Comparison of ENCODE assay signal across 8 cellular contexts in the genomic region with DNA sequence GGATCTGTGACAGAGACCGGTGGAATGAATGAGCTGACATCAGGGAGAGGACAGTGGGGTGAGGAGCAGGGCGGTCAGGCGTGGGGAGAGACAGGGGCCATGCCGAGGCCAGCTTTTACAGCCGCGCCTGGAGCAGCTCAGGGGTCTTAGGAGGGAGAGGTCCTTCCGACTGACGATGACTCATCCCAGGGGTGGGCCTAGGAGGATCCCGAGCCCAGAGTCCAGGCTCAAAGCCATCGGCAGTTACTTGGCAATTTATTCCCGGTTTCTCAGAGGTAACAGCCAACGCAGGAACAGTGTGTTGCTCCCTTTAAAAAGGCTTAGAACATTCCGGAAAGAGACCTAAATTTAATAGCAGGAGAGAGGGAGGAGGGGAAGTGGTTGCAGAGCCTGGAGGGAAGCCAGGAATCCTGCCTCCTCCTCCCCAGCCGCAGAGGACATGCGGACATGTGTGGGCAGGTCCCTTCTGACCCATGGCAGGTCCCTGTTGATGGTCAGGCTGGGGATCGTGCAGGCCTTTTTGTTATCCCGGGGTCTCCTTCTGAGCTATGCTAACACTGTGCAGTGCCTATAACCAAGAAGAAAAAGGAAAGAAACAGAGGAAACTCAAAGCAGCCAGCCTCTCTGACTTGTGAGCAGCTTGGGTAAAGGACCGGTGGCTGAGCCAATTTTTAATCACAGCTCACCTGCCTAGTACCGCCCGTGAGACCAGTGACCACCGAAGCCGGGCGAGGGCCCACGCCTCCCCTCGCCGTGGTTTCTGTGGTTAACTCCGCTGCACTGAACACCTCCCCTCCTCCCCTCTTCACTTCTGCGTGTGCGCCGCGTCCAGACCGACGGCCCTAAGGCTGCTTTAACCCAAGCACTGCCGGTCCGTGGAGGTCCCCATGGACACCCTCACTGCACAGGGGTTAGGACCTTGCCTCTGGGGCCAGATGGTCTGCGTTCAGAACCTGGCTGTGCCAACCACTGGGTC.
DNase-seq lines count a peak whose midpoint lies in the region; ATAC-seq and TF ChIP-seq lines count a peak whose summit lies in the region.

No MANE protein-coding gene starts in this region.

- WGBS in smooth muscle cell (ENCODE audit: low lambda C conversion rate): 57% methylated on average over 36 of the region's 36 CpGs

- no peak overlapping the region for H3K27ac ChIP-seq in SU-DHL-6 (ENCODE audit: low read depth, low read length)
- H3K27ac ChIP-seq in smooth muscle cell (ENCODE audit: low read depth): peak overlapping the region; percentile 47

- no peaks in the 10 kb centered on the region for H3K4me1 ChIP-seq in smooth muscle cell (ENCODE audit: low read depth)

- TF ChIP-seq CTCF in SU-DHL-6 (IDR thresholded peaks at IDR 0.05; ENCODE audit: insufficient read depth, low read length, poor library complexity, severe bottlenecking) (no peak), smooth muscle cell (IDR thresholded peaks at IDR 0.05; ENCODE audit: borderline replicate concordance, insufficient read depth, poor library complexity, severe bottlenecking) (no peak)

- no peaks in the 10 kb centered on the region for H3K9me2 ChIP-seq in SU-DHL-6 (replicated peaks; ENCODE audit: insufficient read depth, low read length)

- H3K9me3 ChIP-seq in SU-DHL-6 (ENCODE audit: insufficient read depth, low read length) (no peaks in the 10 kb centered on the region), smooth muscle cell (replicated peaks; ENCODE audit: low read depth) (no peaks in the 10 kb centered on the region)

- H3K36me3 ChIP-seq in SU-DHL-6 (ENCODE audit: low read length): no peaks in the 10 kb centered on the region
- H3K36me3 ChIP-seq in smooth muscle cell (ENCODE audit: low read depth): no peaks in the 10 kb centered on the region

- peak; percentile 33 for ATAC-seq in HG02610 (IDR thresholded peaks at IDR 0.05; ENCODE audit: unreplicated experiment)
- no peak for ATAC-seq in SK-N-SH treated with all-trans-retinoic acid at 6 μM for 48 hours

- H3F3A ChIP-seq in SU-DHL-6 (ENCODE audit: insufficient read depth) (0 out of 2 replicates have a peak, but pooled peaks cover 8% of the 10 kb centered on the region), smooth muscle cell (ENCODE audit: low read depth) (no peaks in the 10 kb centered on the region)

- H3K79me2 ChIP-seq in SU-DHL-6 (ENCODE audit: insufficient read depth, low read length) (no peaks in the 10 kb centered on the region), smooth muscle cell (ENCODE audit: low read depth) (no peaks in the 10 kb centered on the region)

- H3K9ac ChIP-seq in SU-DHL-6 (ENCODE audit: low read length) (peak overlapping the region; percentile 10; the same call in 1 of the 2 replicates), smooth muscle cell (ENCODE audit: low read depth) (no peak overlapping the region)

- H2AFZ ChIP-seq in SU-DHL-6 (ENCODE audit: low read depth, low read length, severe bottlenecking) (no peak overlapping the region), smooth muscle cell (ENCODE audit: low read depth) (peak overlapping the region; percentile 12)

- DNase-seq in activated CD4-positive, alpha-beta T cell treated with anti-CD3 and anti-CD28 coated beads, Interleukin-2, amount 50 U/mL, for 48 hours: peak; percentile 12 to 19
- no peak for DNase-seq in activated CD4-positive, alpha-beta T cell treated with anti-CD3 and anti-CD28 coated beads, Interleukin-2, amount 50 U/mL, for 4 hours
- DNase-seq in germinal center (ENCODE audit: low spot score) (peak; percentile 44), smooth muscle cell (lab: John Stamatoyannopoulos, UW; ENCODE audit: unreplicated experiment) (no peak), foreskin melanocyte (no peak)

- H3K27me3 ChIP-seq in SU-DHL-6 (ENCODE audit: low read length): no peaks in the 10 kb centered on the region
- no peaks in the 10 kb centered on the region for H3K27me3 ChIP-seq in smooth muscle cell (ENCODE audit: low read depth)

- no peaks in the 10 kb centered on the region for H4K20me1 ChIP-seq in SU-DHL-6 (ENCODE audit: low read depth, low read length)
- H4K20me1 ChIP-seq in smooth muscle cell (ENCODE audit: low read depth): no peaks in the 10 kb centered on the region

- no peak overlapping the region for H3K4me3 ChIP-seq in SU-DHL-6 (ENCODE audit: insufficient read depth, low read length, poor library complexity, severe bottlenecking)
- H3K4me3 ChIP-seq in smooth muscle cell: no peak overlapping the region

- H3K4me2 ChIP-seq in SU-DHL-6 (ENCODE audit: low read depth, low read length, poor library complexity, severe bottlenecking): peak overlapping the region; percentile 34
- H3K4me2 ChIP-seq in smooth muscle cell: peak overlapping the region; percentile 4

TF ChIP-seq in SK-N-SH treated with all-trans-retinoic acid at 6 μM for 48 hours, 23 proteins besides CTCF, POLR2A, EP300 and RAD21:
- TF ChIP-seq, protein P1, sequence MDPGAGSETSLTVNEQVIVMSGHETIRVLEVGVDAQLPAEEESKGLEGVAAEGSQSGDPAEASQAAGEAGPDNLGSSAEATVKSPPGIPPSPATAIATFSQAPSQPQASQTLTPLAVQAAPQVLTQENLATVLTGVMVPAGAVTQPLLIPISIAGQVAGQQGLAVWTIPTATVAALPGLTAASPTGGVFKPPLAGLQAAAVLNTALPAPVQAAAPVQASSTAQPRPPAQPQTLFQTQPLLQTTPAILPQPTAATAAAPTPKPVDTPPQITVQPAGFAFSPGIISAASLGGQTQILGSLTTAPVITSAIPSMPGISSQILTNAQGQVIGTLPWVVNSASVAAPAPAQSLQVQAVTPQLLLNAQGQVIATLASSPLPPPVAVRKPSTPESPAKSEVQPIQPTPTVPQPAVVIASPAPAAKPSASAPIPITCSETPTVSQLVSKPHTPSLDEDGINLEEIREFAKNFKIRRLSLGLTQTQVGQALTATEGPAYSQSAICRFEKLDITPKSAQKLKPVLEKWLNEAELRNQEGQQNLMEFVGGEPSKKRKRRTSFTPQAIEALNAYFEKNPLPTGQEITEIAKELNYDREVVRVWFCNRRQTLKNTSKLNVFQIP (CRISPR knock-in tag; IDR thresholded peaks at IDR 0.05; ENCODE audit: borderline replicate concordance, low read depth): no peak
- TF ChIP-seq TCF4 (CRISPR knock-in tag; IDR thresholded peaks at IDR 0.05; ENCODE audit: borderline replicate concordance) (no peak), SNAI2 (CRISPR knock-in tag; IDR thresholded peaks at IDR 0.05) (no peak), ZC3H10 (CRISPR knock-in tag; IDR thresholded peaks at IDR 0.05) (no peak)
- TF ChIP-seq, protein P2, sequence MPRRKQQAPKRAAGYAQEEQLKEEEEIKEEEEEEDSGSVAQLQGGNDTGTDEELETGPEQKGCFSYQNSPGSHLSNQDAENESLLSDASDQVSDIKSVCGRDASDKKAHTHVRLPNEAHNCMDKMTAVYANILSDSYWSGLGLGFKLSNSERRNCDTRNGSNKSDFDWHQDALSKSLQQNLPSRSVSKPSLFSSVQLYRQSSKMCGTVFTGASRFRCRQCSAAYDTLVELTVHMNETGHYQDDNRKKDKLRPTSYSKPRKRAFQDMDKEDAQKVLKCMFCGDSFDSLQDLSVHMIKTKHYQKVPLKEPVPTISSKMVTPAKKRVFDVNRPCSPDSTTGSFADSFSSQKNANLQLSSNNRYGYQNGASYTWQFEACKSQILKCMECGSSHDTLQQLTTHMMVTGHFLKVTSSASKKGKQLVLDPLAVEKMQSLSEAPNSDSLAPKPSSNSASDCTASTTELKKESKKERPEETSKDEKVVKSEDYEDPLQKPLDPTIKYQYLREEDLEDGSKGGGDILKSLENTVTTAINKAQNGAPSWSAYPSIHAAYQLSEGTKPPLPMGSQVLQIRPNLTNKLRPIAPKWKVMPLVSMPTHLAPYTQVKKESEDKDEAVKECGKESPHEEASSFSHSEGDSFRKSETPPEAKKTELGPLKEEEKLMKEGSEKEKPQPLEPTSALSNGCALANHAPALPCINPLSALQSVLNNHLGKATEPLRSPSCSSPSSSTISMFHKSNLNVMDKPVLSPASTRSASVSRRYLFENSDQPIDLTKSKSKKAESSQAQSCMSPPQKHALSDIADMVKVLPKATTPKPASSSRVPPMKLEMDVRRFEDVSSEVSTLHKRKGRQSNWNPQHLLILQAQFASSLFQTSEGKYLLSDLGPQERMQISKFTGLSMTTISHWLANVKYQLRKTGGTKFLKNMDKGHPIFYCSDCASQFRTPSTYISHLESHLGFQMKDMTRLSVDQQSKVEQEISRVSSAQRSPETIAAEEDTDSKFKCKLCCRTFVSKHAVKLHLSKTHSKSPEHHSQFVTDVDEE (CRISPR knock-in tag; IDR thresholded peaks at IDR 0.05): no peak

Comparison
In these comparisons a context has a peak if more than half of its experiments do, and no peak if none do; other contexts are left out.
1. DNase-seq: peak in activated CD4-positive, alpha-beta T cell treated with anti-CD3 and anti-CD28 coated beads, Interleukin-2, amount 50 U/mL, for 48 hours (2 of 2) and germinal center (single experiment); none in activated CD4-positive, alpha-beta T cell treated with anti-CD3 and anti-CD28 coated beads, Interleukin-2, amount 50 U/mL, for 4 hours (0 of 2), smooth muscle cell (single experiment) and foreskin melanocyte (single experiment).